In genomic region chr1:194341587-194341986, GRCh38 we compare ENCODE assay signal across 21 cellular contexts.
DNase-seq lines count a peak whose midpoint lies in the region; ATAC-seq and TF ChIP-seq lines count a peak whose summit lies in the region.
"Had no signal": no experiment of that assay in that cellular context is flagged by ENCODE, and none has a peak within 500 bp of the region (broad histone marks: within the 10 kb centered on the region; RNA-seq: fewer than 3 reads in every experiment).

No MANE protein-coding gene starts in this region.

- no peak for TF ChIP-seq CTCF in testis (IDR thresholded peaks at IDR 0.05)

- no peak overlapping the region for H3K4me3 ChIP-seq in testis
- H3K4me3 ChIP-seq: GM23248, K562, MG63 had no signal

- WGBS in testis, 2 donors: 98 to 100% methylated on average over 1 of the region's 1 CpG

- CTCF ChIA-PET in activated naive CD4-positive, alpha-beta T cell treated with anti-CD3 and anti-CD28 coated beads for 36 hours (lab: Charles Lee): no interaction called here

- no peak for TF ChIP-seq POLR2A in testis (IDR thresholded peaks at IDR 0.05)

- H3K4me3 Mint-ChIP-seq in activated naive CD4-positive, alpha-beta T cell treated with anti-CD3 and anti-CD28 coated beads for 36 hours: no peak overlapping the region
- H3K4me3 Mint-ChIP-seq: CD4-positive, CD25-positive, alpha-beta regulatory T cell; H9; HFFc6 had no signal

- H3K4me1 ChIP-seq in testis: no peaks in the 10 kb centered on the region

- H3K27ac Mint-ChIP-seq in activated naive CD4-positive, alpha-beta T cell treated with anti-CD3 and anti-CD28 coated beads for 36 hours: no peak overlapping the region
- H3K27ac Mint-ChIP-seq: CD4-positive, CD25-positive, alpha-beta regulatory T cell; H9; HFFc6 had no signal

- ATAC-seq in GM18861 (IDR thresholded peaks at IDR 0.05; ENCODE audit: unreplicated experiment): no peak
- ATAC-seq: K562, Panc1, SK-N-SH treated with all-trans-retinoic acid at 6 μM for 48 hours had no signal

- DNase-seq in activated naive CD4-positive, alpha-beta T cell treated with anti-CD3 and anti-CD28 coated beads for 36 hours: peak; percentile 18
- no peak for DNase-seq in activated naive CD4-positive, alpha-beta T cell (lab: John Stamatoyannopoulos, UW)
- peak; percentile 26 for DNase-seq in NCI-H2171 (lab: John Stamatoyannopoulos, UW)
- peak; percentile 79 for DNase-seq in NCI-H69 (lab: John Stamatoyannopoulos, UW)
- DNase-seq in testis: no peak
- DNase-seq in germinal center (ENCODE audit: low spot score): no peak
- DNase-seq: DND-41; GM23248; H9; HFFc6; MG63; NCI-H1048; NCI-H1417 treated with DMSO at 0.1 percent for 48 hours; NCI-H187; NCI-H345; NK-92 treated with Interleukin-12 subunit alpha and Interleukin-12 subunit beta, amount 100 ng/mL, for 24 hours had no signal

- no peaks in the 10 kb centered on the region for H3K27me3 Mint-ChIP-seq in activated naive CD4-positive, alpha-beta T cell treated with anti-CD3 and anti-CD28 coated beads for 36 hours (ENCODE audit: low read depth)
- H3K27me3 Mint-ChIP-seq: CD4-positive, CD25-positive, alpha-beta regulatory T cell had no signal

- H3K27ac ChIP-seq in testis: no peak overlapping the region
- H3K27ac ChIP-seq: GM23248 had no signal

- peaks cover 11% of the 10 kb centered on the region for H3K4me1 Mint-ChIP-seq in activated naive CD4-positive, alpha-beta T cell treated with anti-CD3 and anti-CD28 coated beads for 36 hours (ENCODE audit: low read depth)
- H3K4me1 Mint-ChIP-seq: CD4-positive, CD25-positive, alpha-beta regulatory T cell had no signal

- no peaks in the 10 kb centered on the region for H3K27me3 ChIP-seq in testis
- H3K27me3 ChIP-seq: MG63 had no signal

- intact Hi-C loops in activated naive CD4-positive, alpha-beta T cell treated with anti-CD3 and anti-CD28 coated beads for 36 hours (cut with micrococcal nuclease): no loop called here
- intact Hi-C loops in testis (cut with DNase I; ENCODE audit: low total_unique reads): no loop called here

- H3K9me3 ChIP-seq in testis: no peaks in the 10 kb centered on the region
- H3K9me3 ChIP-seq: MG63 had no signal

- no peaks in the 10 kb centered on the region for H3K36me3 Mint-ChIP-seq in activated naive CD4-positive, alpha-beta T cell treated with anti-CD3 and anti-CD28 coated beads for 36 hours (ENCODE audit: low read depth)
- H3K36me3 Mint-ChIP-seq: CD4-positive, CD25-positive, alpha-beta regulatory T cell had no signal

- no peaks in the 10 kb centered on the region for H3K9me3 Mint-ChIP-seq in activated naive CD4-positive, alpha-beta T cell treated with anti-CD3 and anti-CD28 coated beads for 36 hours
- H3K9me3 Mint-ChIP-seq: H9, HFFc6 had no signal

- H3K36me3 ChIP-seq in testis (ENCODE audit: low read depth, missing control alignments): no peaks in the 10 kb centered on the region
- H3K36me3 ChIP-seq: MG63 had no signal

Comparison
In these comparisons a context has a peak if more than half of its experiments do, and no peak if none do; other contexts are left out.
1. DNase-seq: peak in activated naive CD4-positive, alpha-beta T cell treated with anti-CD3 and anti-CD28 coated beads for 36 hours (single experiment), NCI-H2171 (single experiment) and NCI-H69 (single experiment); none in activated naive CD4-positive, alpha-beta T cell (0 of 4), testis (single experiment) and germinal center (single experiment).